Comparison of ENCODE assay signal across 22 cellular contexts in the genomic region with DNA sequence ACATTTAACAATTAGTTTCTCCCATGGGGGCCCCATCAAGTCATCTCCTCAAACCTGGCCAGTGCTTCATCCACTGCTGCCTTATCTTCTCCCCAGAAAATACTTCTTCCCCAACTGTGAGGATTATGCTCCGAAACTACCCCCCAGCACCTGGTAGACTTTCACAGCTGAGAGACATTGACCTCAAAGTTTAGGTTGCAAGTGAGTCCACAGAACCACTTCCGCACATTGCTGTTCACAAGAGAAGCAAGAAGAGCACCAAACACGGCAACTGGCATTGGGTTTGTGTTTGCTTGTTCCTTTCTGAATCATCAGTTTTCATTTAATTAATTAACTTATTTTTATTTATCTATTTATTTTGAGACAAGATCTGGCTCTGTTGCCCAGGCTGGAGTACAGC. TPM values are rescaled to one million over a fixed set of nuclear protein-coding genes. Genes with fewer than 3 reads are reported as not detected.
DNase-seq lines count a peak whose midpoint lies in the region; ATAC-seq and TF ChIP-seq lines count a peak whose summit lies in the region.
"Had no signal": no experiment of that assay in that cellular context is flagged by ENCODE, and none has a peak within 500 bp of the region (broad histone marks: within the 10 kb centered on the region; RNA-seq: fewer than 3 reads in every experiment).

No MANE protein-coding gene starts in this region.

- H3K4me3 ChIP-seq in Loucy (ENCODE audit: low read length, poor library complexity, severe bottlenecking) (peak overlapping the region; percentile 75), mucosa of descending colon (no peak overlapping the region)
- H3K4me3 ChIP-seq: dorsolateral prefrontal cortex, esophagus muscularis mucosa, psoas muscle, smooth muscle cell, tibial nerve had no signal

- TF ChIP-seq CTCF in Loucy (conservative IDR thresholded peaks at IDR 0.05; ENCODE audit: low read length) (no peak), mucosa of descending colon (IDR thresholded peaks at IDR 0.05) (no peak), GM13976 (IDR thresholded peaks at IDR 0.05; ENCODE audit: borderline replicate concordance, control extremely low read depth, extremely low read depth, insufficient read depth, missing control alignments) (no peak)

- POLR2A ChIA-PET in activated CD4-positive, alpha-beta T cell treated with anti-CD3 and anti-CD28 coated beads for 36 hours (lab: Charles Lee) = no interaction called here
- POLR2A ChIA-PET in naive thymus-derived CD8-positive, alpha-beta T cell (lab: Charles Lee) = interaction anchor here (1.0 to 3.5 kb wide), 3 partner anchors 43 to 75 kb away, joined by 3 to 20 read pairs (median 8); no protein-coding TSS in a partner anchor

- H3K4me3 Mint-ChIP-seq in activated CD4-positive, alpha-beta T cell treated with anti-CD3 and anti-CD28 coated beads for 36 hours = peak overlapping the region; percentile 42
- H3K4me3 Mint-ChIP-seq in activated T-helper 2 cell treated with anti-CD3 and anti-CD28 coated beads, Interferon-gamma antibody, Interleukin-2, Interleukin-4, amounts not matched to agents 10 μg/mL and 5 μg/mL and 100 μg/mL, durations not matched to agents 14 hours and 24 hours and 36 hours (ENCODE audit: low read depth) = peak overlapping the region; percentile 64
- H3K4me3 Mint-ChIP-seq in naive thymus-derived CD8-positive, alpha-beta T cell = peak overlapping the region in 8 of 10 donors; percentile 75 to 92 (median 80)
- H3K4me3 Mint-ChIP-seq: nephron had no signal

- H3K27ac Mint-ChIP-seq in activated CD4-positive, alpha-beta T cell treated with anti-CD3 and anti-CD28 coated beads for 36 hours = peak overlapping the region; percentile 63
- peak overlapping the region; percentile 53 for H3K27ac Mint-ChIP-seq in activated T-helper 2 cell treated with anti-CD3 and anti-CD28 coated beads, Interferon-gamma antibody, Interleukin-2, Interleukin-4, amounts not matched to agents 10 μg/mL and 5 μg/mL and 100 μg/mL, durations not matched to agents 14 hours and 24 hours and 36 hours
- peak overlapping the region in 7 of 10 donors; percentile 38 to 82 (median 74) for H3K27ac Mint-ChIP-seq in naive thymus-derived CD8-positive, alpha-beta T cell
- H3K27ac Mint-ChIP-seq: nephron had no signal

- H2AFZ ChIP-seq in Loucy (ENCODE audit: low read length) = peak overlapping the region; percentile 73

- H3K9me3 ChIP-seq in Loucy (ENCODE audit: insufficient read depth, low read depth, low read length) = no peaks in the 10 kb centered on the region
- no peaks in the 10 kb centered on the region for H3K9me3 ChIP-seq in mucosa of descending colon
- H3K9me3 ChIP-seq: esophagus muscularis mucosa, psoas muscle, tibial nerve had no signal

- peaks cover 23% of the 10 kb centered on the region for H3K4me1 Mint-ChIP-seq in activated CD4-positive, alpha-beta T cell treated with anti-CD3 and anti-CD28 coated beads for 36 hours
- H3K4me1 Mint-ChIP-seq in activated T-helper 2 cell treated with anti-CD3 and anti-CD28 coated beads, Interferon-gamma antibody, Interleukin-2, Interleukin-4, amounts not matched to agents 10 μg/mL and 5 μg/mL and 100 μg/mL, durations not matched to agents 14 hours and 24 hours and 36 hours (ENCODE audit: low read depth) = peaks cover 19% of the 10 kb centered on the region
- H3K4me1 Mint-ChIP-seq in naive thymus-derived CD8-positive, alpha-beta T cell = peaks cover 8 to 18% (median 12%) of the 10 kb centered on the region in 4 donors

- CTCF ChIA-PET in activated CD4-positive, alpha-beta T cell treated with anti-CD3 and anti-CD28 coated beads for 36 hours (lab: Charles Lee) = interaction anchor here (0.6 to 3.7 kb wide), 4 partner anchors 25 to 302 kb away, joined by 3 to 23 read pairs (median 4); no protein-coding TSS in a partner anchor

- H3K9ac ChIP-seq in Loucy (ENCODE audit: low read depth, low read length, poor library complexity, severe bottlenecking) = peak overlapping the region; percentile 76
- H3K9ac ChIP-seq: KMS-11 had no signal

- H3K9me3 Mint-ChIP-seq in activated CD4-positive, alpha-beta T cell treated with anti-CD3 and anti-CD28 coated beads for 36 hours (ENCODE audit: low read depth) = no peaks in the 10 kb centered on the region
- H3K9me3 Mint-ChIP-seq in activated T-helper 2 cell treated with anti-CD3 and anti-CD28 coated beads, Interferon-gamma antibody, Interleukin-2, Interleukin-4, amounts not matched to agents 10 μg/mL and 5 μg/mL and 100 μg/mL, durations not matched to agents 14 hours and 24 hours and 36 hours = no peaks in the 10 kb centered on the region
- H3K9me3 Mint-ChIP-seq in naive thymus-derived CD8-positive, alpha-beta T cell = no peaks in the 10 kb centered on the region

- no peaks in the 10 kb centered on the region for H3K9me2 ChIP-seq in Loucy (replicated peaks; ENCODE audit: low read depth, low read length)

- H3K36me3 ChIP-seq in Loucy (ENCODE audit: insufficient read depth, low read length) (no peaks in the 10 kb centered on the region), mucosa of descending colon (ENCODE audit: low read depth) (no peaks in the 10 kb centered on the region)
- H3K36me3 ChIP-seq: esophagus muscularis mucosa, tibial nerve had no signal

- H3K79me2 ChIP-seq in Loucy (ENCODE audit: insufficient read depth, low read length) = no peaks in the 10 kb centered on the region

- H3K27me3 Mint-ChIP-seq in activated CD4-positive, alpha-beta T cell treated with anti-CD3 and anti-CD28 coated beads for 36 hours = no peaks in the 10 kb centered on the region
- H3K27me3 Mint-ChIP-seq in activated T-helper 2 cell treated with anti-CD3 and anti-CD28 coated beads, Interferon-gamma antibody, Interleukin-2, Interleukin-4, amounts not matched to agents 10 μg/mL and 5 μg/mL and 100 μg/mL, durations not matched to agents 14 hours and 24 hours and 36 hours (ENCODE audit: low read depth) = no peaks in the 10 kb centered on the region
- peaks cover 0 to 6% (median 0%) of the 10 kb centered on the region in 5 donors for H3K27me3 Mint-ChIP-seq in naive thymus-derived CD8-positive, alpha-beta T cell

- ATAC-seq in activated CD4-positive, alpha-beta T cell treated with anti-CD3 and anti-CD28 coated beads for 36 hours = no peak
- peak; percentile 19 to 53 for ATAC-seq in naive thymus-derived CD8-positive, alpha-beta T cell
- ATAC-seq in mucosa of descending colon = no peak
- ATAC-seq: psoas muscle had no signal

- intact Hi-C loops in activated CD4-positive, alpha-beta T cell treated with anti-CD3 and anti-CD28 coated beads for 36 hours (cut with DNase I, micrococcal nuclease) = no loop called here
- intact Hi-C loops in activated T-helper 2 cell treated with anti-CD3 and anti-CD28 coated beads, Interferon-gamma antibody, Interleukin-2, Interleukin-4, amounts not matched to agents 10 μg/mL and 5 μg/mL and 100 μg/mL, durations not matched to agents 14 hours and 24 hours and 36 hours (cut with micrococcal nuclease) = no loop called here
- intact Hi-C loops in mucosa of descending colon (cut with DNase I, micrococcal nuclease) = no loop called here

- H3K4me2 ChIP-seq in Loucy (ENCODE audit: low read depth, low read length, poor library complexity, severe bottlenecking) = peak overlapping the region; percentile 86
- H3K4me2 ChIP-seq: KMS-11 had no signal

- H3K4me1 ChIP-seq in Loucy (ENCODE audit: insufficient read depth, low read length, poor library complexity, severe bottlenecking) (peaks cover 17% of the 10 kb centered on the region), mucosa of descending colon (ENCODE audit: low read depth) (peaks cover 3% of the 10 kb centered on the region)
- H3K4me1 ChIP-seq: psoas muscle had no signal

- in situ Hi-C loops in GM13976 (cut with MboI; ENCODE audit: low sequenced_read_pairs, unreplicated experiment) = no loop called here

- H3K27me3 ChIP-seq in Loucy (ENCODE audit: insufficient read depth, low read length, poor library complexity, severe bottlenecking) = no peaks in the 10 kb centered on the region
- H3K27me3 ChIP-seq: dorsolateral prefrontal cortex, esophagus muscularis mucosa had no signal

- H4K20me1 ChIP-seq in Loucy (ENCODE audit: insufficient read depth, low read length, poor library complexity, severe bottlenecking) = no peaks in the 10 kb centered on the region

- peak; percentile 19 for DNase-seq in activated CD4-positive, alpha-beta T cell treated with anti-CD3 and anti-CD28 coated beads for 36 hours
- DNase-seq in activated CD4-positive, alpha-beta T cell treated with anti-CD3 and anti-CD28 coated beads for 48 hours = no peak
- no peak for DNase-seq in activated T-helper 2 cell treated with anti-CD3 and anti-CD28 coated beads, Interferon-gamma antibody, Interleukin-2, Interleukin-4, amounts not matched to agents 10 μg/mL and 5 μg/mL and 100 μg/mL, durations not matched to agents 14 hours and 24 hours and 36 hours (ENCODE audit: low spot score)
- peak in 2 of 10 donors; percentile 28 to 35 for DNase-seq in naive thymus-derived CD8-positive, alpha-beta T cell
- DNase-seq in mucosa of descending colon (no peak), GM13976 (ENCODE audit: low spot score) (no peak), C1 segment of cervical spinal cord (lab: John Stamatoyannopoulos, UW) (no peak)
- DNase-seq: activated CD4-positive, alpha-beta T cell treated with anti-CD3 and anti-CD28 coated beads, Interleukin-2, amount 50 U/mL, for 4 hours; activated gamma-delta T cell treated with Interleukin-2 at 50 U/mL for 16 hours; dorsolateral prefrontal cortex; HCEC 1CT; NCI-H1105; NCI-H2107; psoas muscle had no signal

- no peaks in the 10 kb centered on the region for H3F3A ChIP-seq in Loucy (ENCODE audit: low read depth)

- H3K36me3 Mint-ChIP-seq in activated CD4-positive, alpha-beta T cell treated with anti-CD3 and anti-CD28 coated beads for 36 hours (ENCODE audit: low read depth) = no peaks in the 10 kb centered on the region
- no peaks in the 10 kb centered on the region for H3K36me3 Mint-ChIP-seq in activated T-helper 2 cell treated with anti-CD3 and anti-CD28 coated beads, Interferon-gamma antibody, Interleukin-2, Interleukin-4, amounts not matched to agents 10 μg/mL and 5 μg/mL and 100 μg/mL, durations not matched to agents 14 hours and 24 hours and 36 hours (ENCODE audit: low read depth)
- H3K36me3 Mint-ChIP-seq in naive thymus-derived CD8-positive, alpha-beta T cell = no peaks in the 10 kb centered on the region

RNA-seq across cellular contexts. Expression of a gene that starts 6.1 kb away (rescaled TPM):
- not detected for total RNA-seq in activated CD4-positive, alpha-beta T cell treated with anti-CD3 and anti-CD28 coated beads for 36 hours
- total RNA-seq in activated T-helper 2 cell treated with anti-CD3 and anti-CD28 coated beads, Interferon-gamma antibody, Interleukin-2, Interleukin-4, amounts not matched to agents 10 μg/mL and 5 μg/mL and 100 μg/mL, durations not matched to agents 14 hours and 24 hours and 36 hours = not detected in 2 replicates
- total RNA-seq in naive thymus-derived CD8-positive, alpha-beta T cell = not detected
- under 1 TPM in 1 of 3 donors, not detected in 2; 0.16 TPM for polyA plus RNA-seq in naive thymus-derived CD8-positive, alpha-beta T cell
- under 1 TPM in 1 of 3 donors, not detected in 2; 0.41 TPM for total RNA-seq in mucosa of descending colon
- total RNA-seq: lung microvascular endothelial cell, SK-MEL-5 had no signal

RNA-seq across cellular contexts. Expression of a gene that starts 48.9 kb away (rescaled TPM):
- total RNA-seq in activated CD4-positive, alpha-beta T cell treated with anti-CD3 and anti-CD28 coated beads for 36 hours = 10 to 100 TPM; 41.0 to 43.2 TPM
- 48.9 and 51.6 TPM in 2 replicates for total RNA-seq in activated T-helper 2 cell treated with anti-CD3 and anti-CD28 coated beads, Interferon-gamma antibody, Interleukin-2, Interleukin-4, amounts not matched to agents 10 μg/mL and 5 μg/mL and 100 μg/mL, durations not matched to agents 14 hours and 24 hours and 36 hours
- total RNA-seq in naive thymus-derived CD8-positive, alpha-beta T cell = 100 to 1,000 TPM; 120 to 122 TPM
- 10 to 100 TPM; 10.7 to 31.0 (median 21.8) TPM for polyA plus RNA-seq in naive thymus-derived CD8-positive, alpha-beta T cell
- 10 to 100 TPM; 32.4 to 45.3 (median 35.0) TPM for total RNA-seq in mucosa of descending colon

Comparison
In these comparisons a context has a peak if more than half of its experiments do, and no peak if none do; other contexts are left out.
1. ATAC-seq: peak in naive thymus-derived CD8-positive, alpha-beta T cell (2 of 2); none in activated CD4-positive, alpha-beta T cell treated with anti-CD3 and anti-CD28 coated beads for 36 hours (single experiment) and mucosa of descending colon (single experiment).
2. Peak in every context shown above with its lines, with median percentiles within 50 percentile points of each other: H3K27ac Mint-ChIP-seq and H3K4me3 Mint-ChIP-seq.